ENCODE assay signal across 22 cellular contexts in the genomic region with DNA sequence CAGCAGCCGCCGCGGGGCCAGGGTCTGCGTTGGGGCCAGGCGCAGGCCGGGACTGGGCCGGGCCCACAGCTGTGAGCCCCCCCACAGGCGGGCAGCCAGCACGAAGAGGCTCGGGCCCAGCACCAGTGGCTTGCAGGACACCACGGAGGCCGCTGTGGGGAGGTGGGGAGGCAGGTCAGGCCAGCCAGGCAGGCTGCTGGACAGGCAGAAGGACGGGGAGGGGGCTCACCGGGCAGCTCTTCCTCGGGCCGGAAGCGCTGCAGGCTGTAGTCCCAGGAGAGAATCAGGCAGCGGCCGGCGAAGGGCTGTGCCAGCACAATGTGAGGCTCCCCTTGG. TPM values are rescaled to one million over a fixed set of nuclear protein-coding genes. Genes with fewer than 3 reads are reported as not detected.
DNase-seq lines count a peak whose midpoint lies in the region; ATAC-seq and TF ChIP-seq lines count a peak whose summit lies in the region.
"Had no signal": no experiment of that assay in that cellular context is flagged by ENCODE, and none has a peak within 500 bp of the region (broad histone marks: within the 10 kb centered on the region; RNA-seq: fewer than 3 reads in every experiment).

No MANE protein-coding gene starts in this region.

- intact Hi-C loops in head of caudate nucleus (cut with DNase I): no loop called here
- intact Hi-C loops in posterior cingulate gyrus (cut with DNase I): no loop called here
- intact Hi-C loops in transverse colon (cut with DNase I; ENCODE audit: low total_unique reads): no loop called here

- in situ Hi-C loops in transverse colon (cut with MboI; ENCODE audit: low pct_ligation_motif_present in 1 of 4, low pct_unique_long_range_greater_than_20kb in 1 of 4, low sequenced_read_pairs in 3 of 4): no loop called here

- DNase-seq in head of caudate nucleus (peak in 40 of 42 donors; percentile 38 to 94 (median 74)), posterior cingulate gyrus (peak in 6 of 10 donors; percentile 58 to 97 (median 74)), transverse colon (no peak), DMS153 (lab: John Stamatoyannopoulos, UW) (no peak)
- DNase-seq: activated CD4-positive, alpha-beta T cell treated with anti-CD3 and anti-CD28 coated beads for 1 hour; activated CD8-positive, alpha-beta memory T cell treated with anti-CD3 and anti-CD28 coated beads, Interleukin-2, amount 10 ng/mL, durations not matched to agents 7 days and 5 days; AML-193; amniotic stem cell; foreskin keratinocyte; GDM1; naive B cell; NCI-H1092 treated with DMSO at 0.1 percent for 48 hours; NCI-H526; OCI-M1; retina had no signal

- TF ChIP-seq CTCF in transverse colon (IDR thresholded peaks at IDR 0.05): no peak

- TF ChIP-seq EP300 in transverse colon (IDR thresholded peaks at IDR 0.05; ENCODE audit: low read depth): no peak

- no peaks in the 10 kb centered on the region for H3K36me3 ChIP-seq in transverse colon

- H3K27me3 ChIP-seq in transverse colon: no peaks in the 10 kb centered on the region
- H3K27me3 ChIP-seq: foreskin keratinocyte had no signal

- H3K4me1 ChIP-seq in transverse colon: peaks cover 25 to 91% (median 68%) of the 10 kb centered on the region in 4 donors

- peak overlapping the region; percentile 99 for H3K27ac ChIP-seq in angular gyrus (ENCODE audit: low read depth, low read length)
- peak overlapping the region; percentile 88 to 95 (median 91) for H3K27ac ChIP-seq in transverse colon
- H3K27ac ChIP-seq: foreskin keratinocyte, KMS-11 had no signal

- no peaks in the 10 kb centered on the region for H3K9me3 ChIP-seq in transverse colon

- WGBS in transverse colon (ENCODE audit: low coverage in 1 of 2), 2 donors: 71% methylated on average over 15 of the region's 20 CpGs; no CpG with 5 or more reads in 1 of the 2 donors

- no peak for ATAC-seq in GM21619 (IDR thresholded peaks at IDR 0.05; ENCODE audit: unreplicated experiment)
- ATAC-seq in HG03039 (IDR thresholded peaks at IDR 0.05; ENCODE audit: unreplicated experiment): no peak
- ATAC-seq: activated CD8-positive, alpha-beta memory T cell treated with anti-CD3 and anti-CD28 coated beads, Interleukin-2, amount 10 ng/mL, durations not matched to agents 7 days and 5 days; foreskin keratinocyte; HCT116 had no signal

- H3K4me3 ChIP-seq in transverse colon: no peak overlapping the region

- peak; percentile 56 for TF ChIP-seq POLR2A in transverse colon (IDR thresholded peaks at IDR 0.05)

RNA-seq across cellular contexts. Expression of a gene that starts 8.3 kb away (rescaled TPM):
- 10 to 100 TPM in 3 of 4 donors, 1 to 10 TPM in 1; 9.8 to 71.8 (median 25.9) TPM for total RNA-seq in transverse colon
- total RNA-seq: activated CD8-positive, alpha-beta memory T cell treated with anti-CD3 and anti-CD28 coated beads, Interleukin-2, amount 10 ng/mL, durations not matched to agents 7 days and 5 days; foreskin keratinocyte had no signal

RNA-seq across cellular contexts. Expression of a gene that starts 11.0 kb away (rescaled TPM):
- total RNA-seq in transverse colon: 1,000 to 10,000 TPM; 1,678 to 4,641 (median 3,622) TPM
- total RNA-seq: activated CD8-positive, alpha-beta memory T cell treated with anti-CD3 and anti-CD28 coated beads, Interleukin-2, amount 10 ng/mL, durations not matched to agents 7 days and 5 days; chondrocyte; liver had no signal

RNA-seq across cellular contexts. Expression of a gene that starts 12.0 kb away (rescaled TPM):
- total RNA-seq in transverse colon: 10 to 100 TPM in 2 of 4 donors, not detected in 2; 10.6 to 29.2 TPM

RNA-seq across cellular contexts. Expression of a gene that starts 16.5 kb away (rescaled TPM):
- not detected for total RNA-seq in transverse colon
- total RNA-seq: chondrocyte had no signal

RNA-seq across cellular contexts. Expression of a gene that starts 27.9 kb away (rescaled TPM):
- 10 to 100 TPM in 2 of 4 donors, 1 to 10 TPM in 2; 2.0 to 57.2 (median 15.1) TPM for total RNA-seq in transverse colon

Comparison
In these comparisons a context has a peak if more than half of its experiments do, and no peak if none do; other contexts are left out.
1. DNase-seq: peak in head of caudate nucleus (40 of 42) and posterior cingulate gyrus (6 of 10); none in transverse colon (single experiment) and DMS153 (single experiment).